ENCODE assay signal across 8 cellular contexts in genomic region chr12:12398026-12398859, GRCh38. TPM values are rescaled to one million over a fixed set of nuclear protein-coding genes. Genes with fewer than 3 reads are reported as not detected.
DNase-seq lines count a peak whose midpoint lies in the region; ATAC-seq and TF ChIP-seq lines count a peak whose summit lies in the region.

No MANE protein-coding gene starts in this region.

- H3K4me1 Mint-ChIP-seq in nephron progenitor cell = peaks cover 39% of the 10 kb centered on the region

- H3K27me3 Mint-ChIP-seq in nephron progenitor cell (ENCODE audit: low read depth, poor library complexity) = peaks cover 2% of the 10 kb centered on the region

- peak; percentile 28 for TF ChIP-seq CTCF in AG10803 (conservative IDR thresholded peaks at IDR 0.05; ENCODE audit: low read length)
- no peak for TF ChIP-seq CTCF in NB4 (IDR thresholded peaks at IDR 0.05; ENCODE audit: low read depth, low read length)
- no peak for TF ChIP-seq CTCF in nephron progenitor cell (IDR thresholded peaks at IDR 0.05)

- peaks cover 13% of the 10 kb centered on the region for H3K36me3 Mint-ChIP-seq in nephron progenitor cell (ENCODE audit: low read depth)

- H3K9me3 Mint-ChIP-seq in nephron progenitor cell = peaks cover 8% of the 10 kb centered on the region

- TF ChIP-seq POLR2A in NB4 (IDR thresholded peaks at IDR 0.05; ENCODE audit: extremely low read depth, insufficient read length) = no peak

- ATAC-seq in GM19395 (IDR thresholded peaks at IDR 0.05; ENCODE audit: unreplicated experiment) = no peak
- ATAC-seq in GM21576 (IDR thresholded peaks at IDR 0.05; ENCODE audit: unreplicated experiment) = no peak
- ATAC-seq in GM18511 (IDR thresholded peaks at IDR 0.05; ENCODE audit: unreplicated experiment) = no peak

- peak overlapping the region; percentile 20 for H3K4me3 Mint-ChIP-seq in nephron progenitor cell

- H3K27ac Mint-ChIP-seq in nephron progenitor cell = peak overlapping the region; percentile 28

- H3K4me3 ChIP-seq in AG10803 (ENCODE audit: low read length) (no peak overlapping the region), NB4 (ENCODE audit: low read depth, low read length) (no peak overlapping the region)

- DNase-seq in AG10803 (ENCODE audit: low read depth) (peak; percentile 98), NB4 (ENCODE audit: low read depth) (peak; percentile 83), dermis blood vessel endothelial cell (peak; percentile 78), nephron progenitor cell (no peak), globus pallidus (ENCODE audit: low spot score) (no peak)

RNA-seq across cellular contexts. Expression of gene BORCS5, which starts 41.4 kb away (rescaled TPM):
- total RNA-seq in dermis blood vessel endothelial cell = 2.9 and 7.6 TPM in 2 replicates

RNA-seq across cellular contexts. Expression of gene MANSC1, which starts 48.2 kb away (rescaled TPM):
- 6.8 and 14.8 TPM in 2 replicates for total RNA-seq in dermis blood vessel endothelial cell

Comparison
In these comparisons a context has a peak if more than half of its experiments do, and no peak if none do; other contexts are left out.
1. DNase-seq: peak in AG10803 (single experiment), NB4 (single experiment) and dermis blood vessel endothelial cell (single experiment); none in nephron progenitor cell (single experiment) and globus pallidus (single experiment).